Comparison of ENCODE assay signal across 21 cellular contexts in genomic region chr10:104472505-104472904, GRCh38.
DNase-seq lines count a peak whose midpoint lies in the region; ATAC-seq and TF ChIP-seq lines count a peak whose summit lies in the region.
"Had no signal": no experiment of that assay in that cellular context is flagged by ENCODE, and none has a peak within 500 bp of the region (broad histone marks: within the 10 kb centered on the region; RNA-seq: fewer than 3 reads in every experiment).

No MANE protein-coding gene starts in this region.

- no TSS peak for BruUV-seq in PC-3 (replicated peaks; lab: Mats Ljungman, UMichigan)

- no peak for ATAC-seq in PC-3
- no peak for ATAC-seq in GM18873 (IDR thresholded peaks at IDR 0.05; ENCODE audit: low FRiP score, unreplicated experiment)
- ATAC-seq: activated naive CD8-positive, alpha-beta T cell treated with anti-CD3 and anti-CD28 coated beads, Interleukin-2, amount 50 U/mL, for 24 hours; effector memory CD8-positive, alpha-beta T cell; left lung; right cardiac atrium had no signal

- peaks cover 32% of the 10 kb centered on the region for H3K27me3 ChIP-seq in PC-3 (ENCODE audit: low read length)
- H3K27me3 ChIP-seq: left lung, upper lobe of left lung had no signal

- intact Hi-C loops in PC-3 (cut with micrococcal nuclease), result no loop called here

- H4K20me1 ChIP-seq in PC-3 (ENCODE audit: low read length), result no peaks in the 10 kb centered on the region

- 75% methylated on average over 1 of the region's 1 CpG; no CpG with 5 or more reads in 1 of the 2 experiments for WGBS in mesodermal cell (ENCODE audit: insufficient coverage in 2 of 2), 2 experiments

- H3K4me3 ChIP-seq in PC-3 (ENCODE audit: low read length) (no peak overlapping the region), mesodermal cell (ENCODE audit: extremely low read depth, insufficient read depth, low read length, poor library complexity, severe bottlenecking) (no peak overlapping the region)
- H3K4me3 ChIP-seq: left lung, SK-N-MC, upper lobe of left lung had no signal

- CTCF ChIA-PET in PC-3 (lab: Charles Lee), result no interaction called here

- H3K4me2 ChIP-seq in PC-3 (ENCODE audit: low read length), result no peak overlapping the region

- no peaks in the 10 kb centered on the region for H3F3A ChIP-seq in PC-3 (ENCODE audit: low read length, unreplicated experiment)

- no peaks in the 10 kb centered on the region for H3K9me3 ChIP-seq in PC-3 (ENCODE audit: low read length)
- H3K9me3 ChIP-seq in mesodermal cell (ENCODE audit: control insufficient read depth, low read length), result peaks cover 3% of the 10 kb centered on the region
- H3K9me3 ChIP-seq: left lung, upper lobe of left lung had no signal

- H3K4me1 ChIP-seq in PC-3 (ENCODE audit: insufficient read depth, low read length) (no peaks in the 10 kb centered on the region), mesodermal cell (ENCODE audit: control insufficient read depth, insufficient read depth, low read length, poor library complexity, severe bottlenecking) (no peaks in the 10 kb centered on the region)
- H3K4me1 ChIP-seq: left lung, upper lobe of left lung had no signal

- H3K9me2 ChIP-seq in PC-3 (replicated peaks; ENCODE audit: low read length), result no peaks in the 10 kb centered on the region

- no peak overlapping the region for H2AFZ ChIP-seq in PC-3 (ENCODE audit: low read length)

- H3K27ac ChIP-seq in PC-3 (ENCODE audit: low read length) (no peak overlapping the region), mesodermal cell (ENCODE audit: low read depth, low read length, severe bottlenecking) (peak overlapping the region; percentile 64)
- H3K27ac ChIP-seq: left lung, SK-N-MC, upper lobe of left lung had no signal

- no peak overlapping the region for H3K9ac ChIP-seq in PC-3 (ENCODE audit: low read length)

- no peak for TF ChIP-seq CTCF in PC-3 (conservative IDR thresholded peaks at IDR 0.05; ENCODE audit: low read depth, low read length)

- POLR2A ChIA-PET in PC-3 (lab: Charles Lee; ENCODE audit: unreplicated experiment), result no interaction called here

- no peaks in the 10 kb centered on the region for H3K79me2 ChIP-seq in PC-3 (ENCODE audit: low read length)

- DNase-seq in ELF-1 (ENCODE audit: low read depth, low spot score) (peak; percentile 14), PC-3 (peak; percentile 67), dedifferentiated amniotic fluid mesenchymal stem cell (ENCODE audit: extremely low spot score) (peak; percentile 64), midbrain (lab: John Stamatoyannopoulos, UW) (no peak), MV-4-11 (lab: John Stamatoyannopoulos, UW) (no peak), NCI-H524 treated with DMSO at 0.1 percent for 48 hours (lab: John Stamatoyannopoulos, UW) (no peak)
- DNase-seq: activated CD4-positive, CD25-positive, alpha-beta regulatory T cell treated with anti-CD3 and anti-CD28 coated beads, Interleukin-2, amount 50 U/mL, for 72 hours; activated naive CD8-positive, alpha-beta T cell treated with anti-CD3 and anti-CD28 coated beads, Interleukin-2, amount 50 U/mL, for 24 hours; CD8-positive, alpha-beta memory T cell; cerebellar nuclear complex; DMS79; effector memory CD8-positive, alpha-beta T cell; left lung; NCI-H1930; NCI-H510A treated with DMSO at 0.1 percent for 48 hours; right cardiac atrium; stimulated activated naive CD4-positive, alpha-beta T cell treated with Interleukin-2 at 50 U/mL for 16 hours; upper lobe of left lung had no signal

- H3K36me3 ChIP-seq in PC-3 (ENCODE audit: low read depth, low read length) (no peaks in the 10 kb centered on the region), mesodermal cell (ENCODE audit: control insufficient read depth, insufficient read depth, low read length) (no peaks in the 10 kb centered on the region)
- H3K36me3 ChIP-seq: left lung, upper lobe of left lung had no signal

Comparison
In these comparisons a context has a peak if more than half of its experiments do, and no peak if none do; other contexts are left out.
1. DNase-seq: peak in ELF-1 (single experiment), PC-3 (single experiment) and dedifferentiated amniotic fluid mesenchymal stem cell (single experiment); none in midbrain (single experiment), MV-4-11 (single experiment) and NCI-H524 treated with DMSO at 0.1 percent for 48 hours (single experiment).